16 cellular contexts compared by ENCODE assay signal in genomic region chr2:60296219-60296955, GRCh38.
DNase-seq lines count a peak whose midpoint lies in the region; ATAC-seq and TF ChIP-seq lines count a peak whose summit lies in the region.
"Had no signal": no experiment of that assay in that cellular context is flagged by ENCODE, and none has a peak within 500 bp of the region (broad histone marks: within the 10 kb centered on the region; RNA-seq: fewer than 3 reads in every experiment).

No MANE protein-coding gene starts in this region.

- peaks cover 2% of the 10 kb centered on the region for H3K4me1 Mint-ChIP-seq in endodermal cell

- no peaks in the 10 kb centered on the region for H3K36me3 Mint-ChIP-seq in endodermal cell (ENCODE audit: low read depth)

- TF ChIP-seq EP300 in suprapubic skin (IDR thresholded peaks at IDR 0.05): no peak

- H3K27me3 ChIP-seq in endodermal cell (ENCODE audit: control insufficient read depth, insufficient read depth, low read length, poor library complexity, severe bottlenecking): no peaks in the 10 kb centered on the region
- H3K27me3 ChIP-seq in suprapubic skin: no peaks in the 10 kb centered on the region

- H3K4me3 ChIP-seq in endodermal cell (ENCODE audit: low read length) (no peak overlapping the region), suprapubic skin (no peak overlapping the region)
- H3K4me3 ChIP-seq: K562 had no signal

- H3K9ac ChIP-seq in endodermal cell (ENCODE audit: extremely low read depth, low read length, poor library complexity, severe bottlenecking): no peak overlapping the region

- H3K9me3 ChIP-seq in endodermal cell (ENCODE audit: control insufficient read depth, low read length): no peaks in the 10 kb centered on the region
- H3K9me3 ChIP-seq in suprapubic skin: no peaks in the 10 kb centered on the region
- H3K9me3 ChIP-seq: Caco-2 had no signal

- WGBS in endodermal cell (ENCODE audit: insufficient coverage in 1 of 2, insufficient read length in 1 of 2), 2 experiments: 93 to 97% methylated on average over 5 to 8 of the region's 8 CpGs
- 78% methylated on average over 6 of the region's 8 CpGs for WGBS in suprapubic skin

- H3K36me3 ChIP-seq in endodermal cell (ENCODE audit: control insufficient read depth, insufficient read depth, low read length) (no peaks in the 10 kb centered on the region), suprapubic skin (no peaks in the 10 kb centered on the region)

- intact Hi-C loops in left colon (cut with DNase I, micrococcal nuclease): no loop called here
- intact Hi-C loops in cardiac septum (cut with DNase I): no loop called here

- H3K27ac Mint-ChIP-seq in endodermal cell: no peak overlapping the region
- H3K27ac Mint-ChIP-seq: CD4-positive, alpha-beta T cell had no signal

- peak; percentile 46 for ATAC-seq in GM18502 (IDR thresholded peaks at IDR 0.05; ENCODE audit: poor library complexity, unreplicated experiment)
- peak; percentile 20 for ATAC-seq in left colon

- H3K9me3 Mint-ChIP-seq in endodermal cell: peaks cover 2% of the 10 kb centered on the region
- H3K9me3 Mint-ChIP-seq: CD4-positive, alpha-beta T cell had no signal

- TF ChIP-seq POLR2A in suprapubic skin (IDR thresholded peaks at IDR 0.05): no peak

- no peak for TF ChIP-seq CTCF in endodermal cell (conservative IDR thresholded peaks at IDR 0.05)
- TF ChIP-seq CTCF in suprapubic skin (IDR thresholded peaks at IDR 0.05): no peak

- DNase-seq in endodermal cell (no peak), left colon (no peak), suprapubic skin (ENCODE audit: low spot score in 2 of 2) (no peak), cardiac septum (ENCODE audit: low spot score) (no peak), UCSD-AML1 (lab: John Stamatoyannopoulos, UW; ENCODE audit: unreplicated experiment) (no peak), mesenteric fat pad (ENCODE audit: low spot score) (no peak)
- DNase-seq: Caco-2; CD4-positive, alpha-beta T cell; GF-D8; GOT3; NCI-H1092 treated with DMSO at 0.1 percent for 48 hours; NCI-H146; NCI-H2081; NCI-H748 treated with DMSO at 0.1 percent for 48 hours had no signal

- no peaks in the 10 kb centered on the region for H3K4me1 ChIP-seq in endodermal cell (ENCODE audit: control insufficient read depth, insufficient read depth, low read length)
- H3K4me1 ChIP-seq in suprapubic skin: peaks cover 38% of the 10 kb centered on the region
- H3K4me1 ChIP-seq: Caco-2 had no signal

- H3K27me3 Mint-ChIP-seq in endodermal cell (ENCODE audit: insufficient read depth): peaks cover 21% of the 10 kb centered on the region
- H3K27me3 Mint-ChIP-seq: CD4-positive, alpha-beta T cell had no signal

- H3K27ac ChIP-seq in endodermal cell (ENCODE audit: low read depth, low read length) (peak overlapping the region; percentile 96), suprapubic skin (peak overlapping the region; percentile 72)

- no peak overlapping the region for H3K4me3 Mint-ChIP-seq in endodermal cell
- H3K4me3 Mint-ChIP-seq: CD4-positive, alpha-beta T cell had no signal
